In genomic region chr15:39670687-39671086, GRCh38 we compare ENCODE assay signal across 16 cellular contexts.
"Had no signal": no experiment of that assay in that cellular context is flagged by ENCODE, and none has a peak within 500 bp of the region (broad histone marks: within the 10 kb centered on the region; RNA-seq: fewer than 3 reads in every experiment).

No MANE protein-coding gene starts in this region.

- H3K27me3 ChIP-seq: ovary, stomach had no signal

- H3K9me3 Mint-ChIP-seq: activated CD4-positive, alpha-beta memory T cell treated with anti-CD3 and anti-CD28 coated beads for 36 hours; activated naive CD8-positive, alpha-beta T cell treated with anti-CD3 and anti-CD28 coated beads, Interleukin-2, amount 10 ng/mL, durations not matched to agents 7 days and 5 days; stimulated activated effector memory CD8-positive, alpha-beta T cell treated with anti-CD3 and anti-CD28 coated beads, Interleukin-12 subunit alpha, Interleukin-12 subunit beta, amount 100 ng/mL, for 72 hours; T-cell; type B pancreatic cell; WTC11 had no signal

- H3K9me3 ChIP-seq: ovary, stomach had no signal

- H3K27ac Mint-ChIP-seq: activated CD4-positive, alpha-beta memory T cell treated with anti-CD3 and anti-CD28 coated beads for 36 hours; activated CD4-positive, alpha-beta T cell treated with anti-CD3 and anti-CD28 coated beads for 36 hours; activated naive CD8-positive, alpha-beta T cell treated with anti-CD3 and anti-CD28 coated beads, Interleukin-2, amount 10 ng/mL, durations not matched to agents 7 days and 5 days; stimulated activated effector memory CD8-positive, alpha-beta T cell treated with anti-CD3 and anti-CD28 coated beads, Interleukin-12 subunit alpha, Interleukin-12 subunit beta, amount 100 ng/mL, for 72 hours; T-cell; type B pancreatic cell; WTC11 had no signal

- DNase-seq: activated CD4-positive, alpha-beta memory T cell treated with anti-CD3 and anti-CD28 coated beads for 36 hours; activated CD4-positive, alpha-beta T cell treated with anti-CD3 and anti-CD28 coated beads for 36 hours; activated naive CD8-positive, alpha-beta T cell treated with anti-CD3 and anti-CD28 coated beads, Interleukin-2, amount 10 ng/mL, durations not matched to agents 7 days and 5 days; effector CD4-positive, alpha-beta T cell; foreskin fibroblast; glutamatergic neuron; hypothalamus; left ventricle myocardium superior; ovary; stimulated activated CD4-positive, alpha-beta T cell treated with anti-CD3 and anti-CD28 coated beads, Interleukin-4, amount 100 ng/mL, for 24 hours; stomach; T-cell had no signal

- H3K36me3 ChIP-seq: ovary, stomach had no signal

- H3K4me3 Mint-ChIP-seq: activated CD4-positive, alpha-beta memory T cell treated with anti-CD3 and anti-CD28 coated beads for 36 hours; activated CD4-positive, alpha-beta T cell treated with anti-CD3 and anti-CD28 coated beads for 36 hours; activated naive CD8-positive, alpha-beta T cell treated with anti-CD3 and anti-CD28 coated beads, Interleukin-2, amount 10 ng/mL, durations not matched to agents 7 days and 5 days; stimulated activated effector memory CD8-positive, alpha-beta T cell treated with anti-CD3 and anti-CD28 coated beads, Interleukin-12 subunit alpha, Interleukin-12 subunit beta, amount 100 ng/mL, for 72 hours; T-cell; type B pancreatic cell; WTC11 had no signal

- H3K4me1 Mint-ChIP-seq: activated CD4-positive, alpha-beta T cell treated with anti-CD3 and anti-CD28 coated beads for 36 hours; activated naive CD8-positive, alpha-beta T cell treated with anti-CD3 and anti-CD28 coated beads, Interleukin-2, amount 10 ng/mL, durations not matched to agents 7 days and 5 days had no signal

- H3K36me3 Mint-ChIP-seq: activated CD4-positive, alpha-beta memory T cell treated with anti-CD3 and anti-CD28 coated beads for 36 hours; activated naive CD8-positive, alpha-beta T cell treated with anti-CD3 and anti-CD28 coated beads, Interleukin-2, amount 10 ng/mL, durations not matched to agents 7 days and 5 days; stimulated activated effector memory CD8-positive, alpha-beta T cell treated with anti-CD3 and anti-CD28 coated beads, Interleukin-12 subunit alpha, Interleukin-12 subunit beta, amount 100 ng/mL, for 72 hours; T-cell; type B pancreatic cell; WTC11 had no signal

- H3K4me3 ChIP-seq: ovary, stomach had no signal

- H3K27me3 Mint-ChIP-seq: activated CD4-positive, alpha-beta memory T cell treated with anti-CD3 and anti-CD28 coated beads for 36 hours; activated CD4-positive, alpha-beta T cell treated with anti-CD3 and anti-CD28 coated beads for 36 hours; T-cell; type B pancreatic cell had no signal

- H3K27ac ChIP-seq: ovary, stomach had no signal

- ATAC-seq: activated CD4-positive, alpha-beta T cell treated with anti-CD3 and anti-CD28 coated beads for 36 hours; left ventricle myocardium superior; sciatic nerve; stimulated activated effector memory CD8-positive, alpha-beta T cell treated with anti-CD3 and anti-CD28 coated beads, Interleukin-12 subunit alpha, Interleukin-12 subunit beta, amount 100 ng/mL, for 72 hours; T-cell; WTC11 had no signal
